ENCODE assay signal across 17 cellular contexts in genomic region chr1:94002046-94002787, GRCh38.
A peak's percentile ranks its signal among the peaks of the same experiment; 100 is the strongest.
DNase-seq lines count a peak whose midpoint lies in the region; ATAC-seq, FAIRE-seq and TF ChIP-seq lines count a peak whose summit lies in the region.
"Had no signal": no experiment of that assay in that cellular context is flagged by ENCODE, and none has a peak within 500 bp of the region (broad histone marks: within the 10 kb centered on the region; RNA-seq: fewer than 3 reads in every experiment).

No MANE protein-coding gene starts in this region.

- in situ Hi-C loops in HepG2 (cut with HindIII; ENCODE audit: extremely low pct_ligation_motif_present, low pct_unique_long_range_greater_than_20kb) (no loop called here), K562 (cut with MboI) (no loop called here)

- H3K4me2 ChIP-seq in HepG2 (ENCODE audit: low read depth, low read length) (no peak overlapping the region), K562 (ENCODE audit: insufficient read depth, low read length) (no peak overlapping the region)
- H3K4me2 ChIP-seq: BLaER1 treated with 17β-estradiol and CSF1 and Interleukin-3, amounts not matched to agents 10 nM and 100 nM had no signal

- TF ChIP-seq POLR2A in HepG2 (IDR thresholded peaks at IDR 0.05; ENCODE audit: insufficient read depth in 1 of 2, low read depth in 2 of 2, low read length in 2 of 2): no peak
- no peak for TF ChIP-seq POLR2A in K562 (conservative IDR thresholded peaks at IDR 0.05)
- TF ChIP-seq POLR2A in ovary (IDR thresholded peaks at IDR 0.05): no peak

- TF ChIP-seq RAD21 in liver (IDR thresholded peaks at IDR 0.05) (no peak), HepG2 (CRISPR knock-in tag; IDR thresholded peaks at IDR 0.05) (no peak), K562 (CRISPR knock-in tag; conservative IDR thresholded peaks at IDR 0.05 in 1 of 2, IDR thresholded peaks at IDR 0.05 in 1 of 2) (no peak)

- H3K4me3 ChIP-seq in liver (ENCODE audit: low read depth in 1 of 3, low read length in 3 of 3) (no peak overlapping the region), HepG2 (replicated peaks in 1 of 3; ENCODE audit: insufficient read depth in 1 of 3, low read depth in 2 of 3, low read length in 3 of 3) (no peak overlapping the region), K562 (no peak overlapping the region), small intestine (ENCODE audit: low read depth in 1 of 2, low read length in 2 of 2) (no peak overlapping the region), ovary (no peak overlapping the region)
- H3K4me3 ChIP-seq: BLaER1 treated with 17β-estradiol and CSF1 and Interleukin-3, amounts not matched to agents 10 nM and 100 nM; GM23248 had no signal

- H3K9me3 ChIP-seq in liver (ENCODE audit: control insufficient read depth in 4 of 4, low read length in 3 of 4): no peaks in the 10 kb centered on the region
- H3K9me3 ChIP-seq in HepG2 (ENCODE audit: low read length): no peaks in the 10 kb centered on the region
- H3K9me3 ChIP-seq in K562 (replicated peaks; ENCODE audit: control insufficient read depth, insufficient read depth, low read depth, low read length): no peaks in the 10 kb centered on the region
- H3K9me3 ChIP-seq in small intestine (ENCODE audit: control insufficient read depth, low read depth): no peaks in the 10 kb centered on the region
- H3K9me3 ChIP-seq in ovary: no peaks in the 10 kb centered on the region
- H3K9me3 ChIP-seq: BLaER1 treated with 17β-estradiol and CSF1 and Interleukin-3, amounts not matched to agents 10 nM and 100 nM had no signal

- H3K9me1 ChIP-seq in K562 (ENCODE audit: control insufficient read depth, insufficient read depth, low read length): no peaks in the 10 kb centered on the region

- no peaks in the 10 kb centered on the region for H3K36me3 ChIP-seq in liver (ENCODE audit: control insufficient read depth in 4 of 4, insufficient read depth in 3 of 4, low read depth in 1 of 4, low read length in 3 of 4)
- no peaks in the 10 kb centered on the region for H3K36me3 ChIP-seq in HepG2 (replicated peaks in 1 of 2; ENCODE audit: control insufficient read depth in 1 of 2, insufficient read depth in 2 of 2, low read length in 2 of 2)
- no peaks in the 10 kb centered on the region for H3K36me3 ChIP-seq in K562 (ENCODE audit: control insufficient read depth, insufficient read depth, low read length)
- H3K36me3 ChIP-seq in small intestine (ENCODE audit: control insufficient read depth in 2 of 2, insufficient read depth in 2 of 2, low read length in 2 of 2): no peaks in the 10 kb centered on the region
- H3K36me3 ChIP-seq in ovary: no peaks in the 10 kb centered on the region
- H3K36me3 ChIP-seq: BLaER1 treated with 17β-estradiol and CSF1 and Interleukin-3, amounts not matched to agents 10 nM and 100 nM had no signal

- H3K79me2 ChIP-seq in HepG2 (ENCODE audit: insufficient read depth, low read length): no peaks in the 10 kb centered on the region
- no peaks in the 10 kb centered on the region for H3K79me2 ChIP-seq in K562 (ENCODE audit: control insufficient read depth, insufficient read depth, low read length)

- intact Hi-C loops in HepG2 (cut with micrococcal nuclease; ENCODE audit: unreplicated experiment): no loop called here
- intact Hi-C loops in K562 (cut with micrococcal nuclease): no loop called here
- intact Hi-C loops in ovary (cut with DNase I): no loop called here

- TF ChIP-seq CTCF in liver (IDR thresholded peaks at IDR 0.05; ENCODE audit: low read depth, low read length, missing input control) (no peak), HepG2 (CRISPR knock-in tag; IDR thresholded peaks at IDR 0.05) (no peak), K562 (IDR thresholded peaks at IDR 0.05 in 2 of 3, conservative IDR thresholded peaks at IDR 0.05 in 1 of 3; ENCODE audit: insufficient read depth in 2 of 3, low read depth in 1 of 3, low read length in 3 of 3) (no peak), ovary (IDR thresholded peaks at IDR 0.05) (no peak)

- BruUV-seq in HepG2 (replicated peaks; lab: Mats Ljungman, UMichigan): no TSS peak
- no TSS peak for BruUV-seq in K562 (replicated peaks; lab: Mats Ljungman, UMichigan)

- DNase-seq in HepG2 (ENCODE audit: low spot score) (no peak), K562 (ENCODE audit: extremely low read depth in 1 of 4, low spot score in 3 of 4) (no peak), small intestine (peak; percentile 40), ovary (no peak)
- DNase-seq in activated naive CD4-positive, alpha-beta T cell (lab: John Stamatoyannopoulos, UW): no peak
- DNase-seq: ACHN; CD4-positive, CD25-positive, alpha-beta regulatory T cell; DMS153; DMS79 treated with DMSO at 0.1 percent for 48 hours; EL; GM23248; H7 had no signal

- POLR2A ChIA-PET in HepG2 (lab: Yijun Ruan, JAX): no interaction called here
- POLR2A ChIA-PET in K562 (lab: Yijun Ruan, JAX): interaction anchor here (0.6 kb wide), 1 partner anchor 330 kb away, joined by 3 read pairs; no protein-coding TSS in a partner anchor

- H3K4me1 ChIP-seq in liver (ENCODE audit: control insufficient read depth in 4 of 4, insufficient read depth in 4 of 4, low read length in 3 of 4) (no peaks in the 10 kb centered on the region), HepG2 (ENCODE audit: insufficient read depth, low read length) (no peaks in the 10 kb centered on the region), K562 (replicated peaks in 1 of 2; ENCODE audit: control insufficient read depth in 2 of 2, insufficient read depth in 2 of 2, low read length in 2 of 2) (peaks cover 5 to 7% of the 10 kb centered on the region in 2 experiments; a peak in 2 of 5 replicates), small intestine (ENCODE audit: control insufficient read depth in 2 of 2, insufficient read depth in 1 of 2, low read depth in 1 of 2, low read length in 1 of 2) (no peaks in the 10 kb centered on the region), ovary (ENCODE audit: insufficient read depth) (no peaks in the 10 kb centered on the region)

- H2AFZ ChIP-seq in HepG2 (ENCODE audit: low read length): no peak overlapping the region
- no peak overlapping the region for H2AFZ ChIP-seq in K562 (ENCODE audit: low read depth, low read length)
- H2AFZ ChIP-seq: GM23248 had no signal

- FAIRE-seq in HepG2 (lab: Jason Lieb, UNC): no peak
- no peak for FAIRE-seq in K562 (lab: Jason Lieb, UNC)
- no peak for FAIRE-seq in small intestine (lab: Jason Lieb, UNC)
- FAIRE-seq: G401.6, GM12891 had no signal

- ATAC-seq in HepG2 (no peak), K562 (no peak), HG02870 (IDR thresholded peaks at IDR 0.05; ENCODE audit: unreplicated experiment) (no peak)

- no peak for TF ChIP-seq EP300 in HepG2 (IDR thresholded peaks at IDR 0.05; ENCODE audit: low read depth in 2 of 2, low read length in 2 of 2)
- no peak for TF ChIP-seq EP300 in HepG2 (CRISPR knock-in tag; IDR thresholded peaks at IDR 0.05; ENCODE audit: borderline replicate concordance)
- TF ChIP-seq EP300 in K562 (IDR thresholded peaks at IDR 0.05; ENCODE audit: low read length): no peak
- TF ChIP-seq EP300 in ovary (IDR thresholded peaks at IDR 0.05): no peak

- CTCF ChIA-PET in HepG2 (lab: Yijun Ruan, JAX; ENCODE audit: low intra/inter-chr PET ratio, low total read pairs) (no interaction called here), K562 (lab: Yijun Ruan, JAX; ENCODE audit: low intra/inter-chr PET ratio) (no interaction called here)

- H3K9ac ChIP-seq in liver (ENCODE audit: low read depth in 1 of 2, low read length in 2 of 2) (no peak overlapping the region), HepG2 (ENCODE audit: insufficient read depth, low read depth, low read length) (no peak overlapping the region), K562 (ENCODE audit: insufficient read depth in 1 of 2, low read depth in 2 of 2, low read length in 2 of 2) (no peak overlapping the region; a peak in 1 of 4 replicates)
- H3K9ac ChIP-seq: BLaER1 treated with 17β-estradiol and CSF1 and Interleukin-3, amounts not matched to agents 10 nM and 100 nM; GM23248 had no signal

- H4K20me1 ChIP-seq in HepG2 (ENCODE audit: insufficient read depth, low read length): no peaks in the 10 kb centered on the region
- H4K20me1 ChIP-seq in K562 (replicated peaks; ENCODE audit: control insufficient read depth, insufficient read depth, low read length): no peaks in the 10 kb centered on the region; the same call in 1 of the 2 replicates
- H4K20me1 ChIP-seq: BLaER1 treated with 17β-estradiol and CSF1 and Interleukin-3, amounts not matched to agents 10 nM and 100 nM had no signal

- H3K27me3 ChIP-seq in liver (ENCODE audit: control insufficient read depth in 4 of 4, insufficient read depth in 4 of 4, low read length in 3 of 4) (no peaks in the 10 kb centered on the region), HepG2 (ENCODE audit: control insufficient read depth in 1 of 2, insufficient read depth in 2 of 2, low read length in 2 of 2) (0 out of 5 replicates have a peak, but pooled peaks cover 0 to 1% of the 10 kb centered on the region in 2 experiments), K562 (ENCODE audit: control insufficient read depth in 2 of 2, insufficient read depth in 2 of 2, low read length in 2 of 2) (peaks cover 2 to 32% of the 10 kb centered on the region in 2 experiments; a peak in 3 of 5 replicates), small intestine (ENCODE audit: control insufficient read depth in 2 of 2, insufficient read depth in 2 of 2, low read length in 2 of 2) (no peaks in the 10 kb centered on the region), ovary (no peaks in the 10 kb centered on the region)
- H3K27me3 ChIP-seq: BLaER1 treated with 17β-estradiol and CSF1 and Interleukin-3, amounts not matched to agents 10 nM and 100 nM had no signal

- H3K27ac ChIP-seq in liver (ENCODE audit: low read depth in 1 of 2, low read length in 2 of 2) (peak overlapping the region; percentile 10 to 53), HepG2 (ENCODE audit: extremely low read length, insufficient read depth, low read length) (no peak overlapping the region), K562 (ENCODE audit: extremely low read depth, low read depth, low read length) (no peak overlapping the region), small intestine (ENCODE audit: low read depth in 1 of 2, low read length in 1 of 2) (no peak overlapping the region), ovary (no peak overlapping the region)
- H3K27ac ChIP-seq: BLaER1 treated with 17β-estradiol and CSF1 and Interleukin-3, amounts not matched to agents 10 nM and 100 nM; GM23248 had no signal

- WGBS in liver: 88% methylated on average over 14 of the region's 14 CpGs
- WGBS in HepG2 (ENCODE audit: low lambda C conversion rate): 41% methylated on average over 6 of the region's 14 CpGs
- 3% methylated on average over 14 of the region's 14 CpGs for WGBS in K562 (ENCODE audit: insufficient coverage, low coverage, missing lambda C conversion rate)
- WGBS in small intestine, 3 donors: 64 to 81% (median 66%) methylated on average over 14 of the region's 14 CpGs
- 89 to 91% (median 90%) methylated on average over 14 of the region's 14 CpGs for WGBS in ovary, 3 donors

TF ChIP-seq in liver, 16 proteins besides CTCF, POLR2A, EP300 and RAD21 (continues in another document):
- TF ChIP-seq GABPA (IDR thresholded peaks at IDR 0.05 in 1 of 2, conservative IDR thresholded peaks at IDR 0.05 in 1 of 2): no peak

TF ChIP-seq in K562, 482 proteins besides CTCF, POLR2A, EP300 and RAD21:
- TF ChIP-seq ZNF699 (CRISPR knock-in tag; IDR thresholded peaks at IDR 0.05; ENCODE audit: insufficient replicate concordance): no peak
- TF ChIP-seq SP2 (IDR thresholded peaks at IDR 0.05; ENCODE audit: extremely low read depth, low read depth, low read length, poor library complexity, severe bottlenecking): no peak
- TF ChIP-seq NRF1 (conservative IDR thresholded peaks at IDR 0.05 in 1 of 2, IDR thresholded peaks at IDR 0.05 in 1 of 2): peak; percentile 73 to 77

Comparison
In these comparisons a context has a peak if more than half of its experiments do, and no peak if none do; other contexts are left out.
1. H3K27ac ChIP-seq: peak in liver (2 of 2); none in HepG2 (single experiment), K562 (single experiment), small intestine (0 of 2) and ovary (0 of 2).